Comparison of ENCODE assay signal across 8 cellular contexts in genomic region chr18:62329676-62330454, GRCh38. TPM values are rescaled to one million over a fixed set of nuclear protein-coding genes. Genes with fewer than 3 reads are reported as not detected.
DNase-seq lines count a peak whose midpoint lies in the region; ATAC-seq, FAIRE-seq and TF ChIP-seq lines count a peak whose summit lies in the region.

No MANE protein-coding gene starts in this region.

- peak overlapping the region; percentile 47 for H3K4me2 ChIP-seq in A549
- peak overlapping the region; percentile 55 for H3K4me2 ChIP-seq in GM23338
- peak overlapping the region; percentile 50 for H3K4me2 ChIP-seq in hepatocyte

- peaks cover 8% of the 10 kb centered on the region for H4K20me1 ChIP-seq in GM23338 (replicated peaks; ENCODE audit: insufficient read depth)
- no peaks in the 10 kb centered on the region for H4K20me1 ChIP-seq in hepatocyte (ENCODE audit: insufficient read depth, poor library complexity, severe bottlenecking)

- H3K27me3 ChIP-seq in GM23338 (ENCODE audit: insufficient read depth) = peaks cover 27% of the 10 kb centered on the region
- peaks cover 35% of the 10 kb centered on the region for H3K27me3 ChIP-seq in hepatocyte
- H3K27me3 ChIP-seq in testis = no peaks in the 10 kb centered on the region

- H3K36me3 Mint-ChIP-seq in GM23338 (ENCODE audit: low read depth) (no peaks in the 10 kb centered on the region), osteocyte (ENCODE audit: unreplicated experiment) (no peaks in the 10 kb centered on the region), mesothelial cell of epicardium (no peaks in the 10 kb centered on the region)
- H3K36me3 Mint-ChIP-seq in activated T-helper 17 cell treated with anti-CD3 and anti-CD28 coated beads, Interleukin-2, amount 50 U/mL, for 72 hours (ENCODE audit: low read depth) = peaks cover 14% of the 10 kb centered on the region

- POLR2A ChIA-PET in A549 (lab: Yijun Ruan, JAX) = interaction anchor here (0.7 kb wide), 1 partner anchor 55 kb away, joined by 3 read pairs; no protein-coding TSS in a partner anchor

- no peak for TF ChIP-seq EP300 in A549 (IDR thresholded peaks at IDR 0.05)

- FAIRE-seq in A549 (lab: Jason Lieb, UNC) = no peak

- H3K27ac ChIP-seq in A549 (peak overlapping the region in 1 of 2 experiments; percentile 67; a peak in 3 of 6 replicates), GM23338 (ENCODE audit: low read depth) (no peak overlapping the region), hepatocyte (peak overlapping the region; percentile 88), testis (no peak overlapping the region)

- CTCF ChIA-PET in A549 (lab: Yijun Ruan, JAX) = interaction anchor here (0.9 kb wide), 2 partner anchors 69 to 254 kb away, joined by 3 to 4 read pairs; no protein-coding TSS in a partner anchor

- H3K9me3 ChIP-seq in A549 (no peaks in the 10 kb centered on the region), hepatocyte (ENCODE audit: low read depth) (no peaks in the 10 kb centered on the region), testis (no peaks in the 10 kb centered on the region)

- H3K9me2 ChIP-seq in GM23338 (ENCODE audit: insufficient read depth) (no peaks in the 10 kb centered on the region), hepatocyte (replicated peaks; ENCODE audit: insufficient read depth) (no peaks in the 10 kb centered on the region)

- 29% methylated on average over 13 of the region's 16 CpGs for WGBS in A549 (ENCODE audit: missing lambda C conversion rate)
- WGBS in hepatocyte (ENCODE audit: low lambda C conversion rate, missing lambda C conversion rate) = 41% methylated on average over 16 of the region's 16 CpGs
- 57 to 67% methylated on average over 12 to 16 of the region's 16 CpGs for WGBS in testis, 2 donors

- intact Hi-C loops in testis (cut with DNase I; ENCODE audit: low total_unique reads) = no loop called here

- H2AFZ ChIP-seq in GM23338 (no peak overlapping the region), hepatocyte (peak overlapping the region; percentile 44)

- H3F3A ChIP-seq in GM23338 (replicated peaks; ENCODE audit: low read depth) = no peaks in the 10 kb centered on the region

- TF ChIP-seq CTCF in A549 (IDR thresholded peaks at IDR 0.05) (no peak), GM23338 (conservative IDR thresholded peaks at IDR 0.05; ENCODE audit: low read depth in 2 of 2) (no peak), hepatocyte (IDR thresholded peaks at IDR 0.05; ENCODE audit: poor library complexity) (no peak), osteocyte (IDR thresholded peaks at IDR 0.05) (no peak), testis (IDR thresholded peaks at IDR 0.05) (no peak), mesothelial cell of epicardium (IDR thresholded peaks at IDR 0.05; ENCODE audit: unreplicated experiment) (no peak)

- H3K4me1 ChIP-seq in A549 (peaks cover 26% of the 10 kb centered on the region), GM23338 (ENCODE audit: insufficient read depth) (peaks cover 37% of the 10 kb centered on the region), hepatocyte (ENCODE audit: insufficient read depth) (peaks cover 32% of the 10 kb centered on the region), testis (no peaks in the 10 kb centered on the region)

- H3K4me3 Mint-ChIP-seq in GM23338 (no peak overlapping the region; the same call in 2 of the 3 replicates), osteocyte (ENCODE audit: unreplicated experiment) (no peak overlapping the region), mesothelial cell of epicardium (no peak overlapping the region)
- H3K4me3 Mint-ChIP-seq in activated T-helper 17 cell treated with anti-CD3 and anti-CD28 coated beads, Interleukin-2, amount 50 U/mL, for 72 hours = peak overlapping the region; percentile 49

- H3K79me2 ChIP-seq in GM23338 (replicated peaks; ENCODE audit: insufficient read depth) (peaks cover 64% of the 10 kb centered on the region), hepatocyte (no peaks in the 10 kb centered on the region)

- no peaks in the 10 kb centered on the region for H3K36me3 ChIP-seq in GM23338 (ENCODE audit: insufficient read depth)
- no peaks in the 10 kb centered on the region for H3K36me3 ChIP-seq in hepatocyte (replicated peaks; ENCODE audit: insufficient read depth, low read depth)
- no peaks in the 10 kb centered on the region for H3K36me3 ChIP-seq in testis (ENCODE audit: low read depth, missing control alignments)

- TF ChIP-seq POLR2A in A549 (IDR thresholded peaks at IDR 0.05; ENCODE audit: low read length) (no peak), testis (IDR thresholded peaks at IDR 0.05) (no peak)

- no peak for TF ChIP-seq RAD21 in A549 (conservative IDR thresholded peaks at IDR 0.05 in 1 of 2, IDR thresholded peaks at IDR 0.05 in 1 of 2)

- H3K4me1 Mint-ChIP-seq in GM23338 (peaks cover 48% of the 10 kb centered on the region), osteocyte (ENCODE audit: unreplicated experiment) (peaks cover 19% of the 10 kb centered on the region), mesothelial cell of epicardium (peaks cover 21% of the 10 kb centered on the region)
- H3K4me1 Mint-ChIP-seq in activated T-helper 17 cell treated with anti-CD3 and anti-CD28 coated beads, Interleukin-2, amount 50 U/mL, for 72 hours = peaks cover 30% of the 10 kb centered on the region

- no peak for DNase-seq in A549 (ENCODE audit: low read depth in 1 of 2, low spot score in 1 of 2)
- DNase-seq in GM23338 (ENCODE audit: low spot score) = peak; percentile 21
- peak; percentile 78 for DNase-seq in hepatocyte (ENCODE audit: low spot score)
- DNase-seq in osteocyte (ENCODE audit: extremely low spot score, unreplicated experiment) = no peak
- DNase-seq in testis = no peak
- no peak for DNase-seq in mesothelial cell of epicardium (ENCODE audit: low spot score in 2 of 2, unreplicated experiment in 2 of 2)
- DNase-seq in NCI-H2107 treated with DMSO at 0.1 percent for 48 hours (lab: John Stamatoyannopoulos, UW; ENCODE audit: unreplicated experiment) = no peak

- H3K4me3 ChIP-seq in A549 (no peak overlapping the region), GM23338 (no peak overlapping the region), hepatocyte (no peak overlapping the region), testis (no peak overlapping the region)

- H3K27ac Mint-ChIP-seq in GM23338 (peak overlapping the region; percentile 77), osteocyte (ENCODE audit: unreplicated experiment) (no peak overlapping the region), mesothelial cell of epicardium (no peak overlapping the region)
- H3K27ac Mint-ChIP-seq in activated T-helper 17 cell treated with anti-CD3 and anti-CD28 coated beads, Interleukin-2, amount 50 U/mL, for 72 hours = peak overlapping the region; percentile 61

- no peaks in the 10 kb centered on the region for H3K9me3 Mint-ChIP-seq in GM23338
- H3K9me3 Mint-ChIP-seq in activated T-helper 17 cell treated with anti-CD3 and anti-CD28 coated beads, Interleukin-2, amount 50 U/mL, for 72 hours = no peaks in the 10 kb centered on the region
- no peaks in the 10 kb centered on the region for H3K9me3 Mint-ChIP-seq in osteocyte (ENCODE audit: unreplicated experiment)
- H3K9me3 Mint-ChIP-seq in mesothelial cell of epicardium = no peaks in the 10 kb centered on the region

- ATAC-seq in A549 = peak; percentile 20 to 23; a peak in 4 of 6 replicates
- ATAC-seq in GM23338 = peak; percentile 19
- ATAC-seq in activated T-helper 17 cell treated with anti-CD3 and anti-CD28 coated beads, Interleukin-2, amount 50 U/mL, for 72 hours (replicated peaks) = peak; percentile 80

- H3K27me3 Mint-ChIP-seq in GM23338 (ENCODE audit: insufficient read depth, low read depth, poor library complexity) = peaks cover 34% of the 10 kb centered on the region
- H3K27me3 Mint-ChIP-seq in activated T-helper 17 cell treated with anti-CD3 and anti-CD28 coated beads, Interleukin-2, amount 50 U/mL, for 72 hours = peaks cover 49% of the 10 kb centered on the region
- H3K27me3 Mint-ChIP-seq in osteocyte (ENCODE audit: unreplicated experiment) = peaks cover 46% of the 10 kb centered on the region
- peaks cover 72% of the 10 kb centered on the region for H3K27me3 Mint-ChIP-seq in mesothelial cell of epicardium (ENCODE audit: low read depth)

TF ChIP-seq in A549, 52 proteins besides CTCF, POLR2A, EP300 and RAD21 (continues in another document):
- no peak for TF ChIP-seq EHMT2 (IDR thresholded peaks at IDR 0.05; ENCODE audit: low read depth)
- no peak for TF ChIP-seq ATOH8 (CRISPR knock-in tag; IDR thresholded peaks at IDR 0.05; ENCODE audit: low read depth)
- TF ChIP-seq ZFP36 (IDR thresholded peaks at IDR 0.05; ENCODE audit: borderline replicate concordance, partially characterized antibody) = no peak

TF ChIP-seq in GM23338, 12 proteins besides CTCF, POLR2A, EP300 and RAD21 (continues in another document):
- no peak for TF ChIP-seq ZNF331 (CRISPR knock-in tag; IDR thresholded peaks at IDR 0.05; ENCODE audit: low read depth)

RNA-seq across cellular contexts. Expression of gene TNFRSF11A, which starts 4.8 kb away (rescaled TPM):
- polyA plus RNA-seq in A549 (2011; rRNA removed) (4.0 and 5.2 TPM in 2 replicates), A549 (2017; fragmentation: RNase III; extraction: RNeasy Plus Mini Kit Qiagen cat#74134 plus additional on column Dnase treatment) (1.9 to 2.1 TPM (median 2.0 TPM) in 3 replicates), GM23338 (2016; fragmentation: Nextera tagmentation; extraction: Ambion mirVana) (3.8 and 5.6 TPM in 2 replicates), hepatocyte (2.1 and 4.1 TPM in 2 replicates), testis (ENCODE audit: insufficient read depth, low read depth, low replicate concordance) (3.3 TPM)
- 3.5 and 4.2 TPM in 2 replicates for polyA plus RNA-seq in A549 (2012; cell fraction: cytosol; rRNA removed)
- 4.2 and 6.0 TPM in 2 replicates for polyA plus RNA-seq in A549 (2012; cell fraction: nucleus; rRNA removed)
- polyA minus RNA-seq in A549 (2011; rRNA and poly(A)+ RNA removed) = 2.2 and 3.7 TPM in 2 replicates
- total RNA-seq in GM23338 (2014; rRNA removed; shearing (Covaris generic)) = 7.3 and 25.4 TPM in 2 replicates
- 10 to 100 TPM; 26.8 to 41.9 TPM for total RNA-seq in activated T-helper 17 cell treated with anti-CD3 and anti-CD28 coated beads, Interleukin-2, amount 50 U/mL, for 72 hours
- total RNA-seq in hepatocyte (5.6 and 11.0 TPM in 2 replicates), osteocyte (0.19 TPM in 1 of 2 replicates, not detected in the other), testis (1 to 10 TPM; 2.4 to 3.0 TPM), mesothelial cell of epicardium (0.38 to 0.89 TPM (median 0.83 TPM) in 3 replicates)

Comparison
In these comparisons a context has a peak if more than half of its experiments do, and no peak if none do; other contexts are left out.
1. ATAC-seq: peak in every context shown above with its lines; median percentile 80 in activated T-helper 17 cell treated with anti-CD3 and anti-CD28 coated beads, Interleukin-2, amount 50 U/mL, for 72 hours; 22 in A549; 19 in GM23338.
2. DNase-seq: peak in GM23338 (single experiment) and hepatocyte (single experiment); none in A549 (0 of 2), osteocyte (single experiment), testis (single experiment), mesothelial cell of epicardium (0 of 2) and NCI-H2107 treated with DMSO at 0.1 percent for 48 hours (single experiment).
3. H3K27ac Mint-ChIP-seq: peak in GM23338 (single experiment) and activated T-helper 17 cell treated with anti-CD3 and anti-CD28 coated beads, Interleukin-2, amount 50 U/mL, for 72 hours (single experiment); none in osteocyte (single experiment) and mesothelial cell of epicardium (single experiment).
4. Peak in every context shown above with its lines, with median percentiles within 50 percentile points of each other: H3K4me2 ChIP-seq.